ENCODE assay signal across 8 cellular contexts in genomic region chr10:5890519-5890878, GRCh38. TPM values are rescaled to one million over a fixed set of nuclear protein-coding genes. Genes with fewer than 3 reads are reported as not detected.
DNase-seq lines count a peak whose midpoint lies in the region; ATAC-seq and TF ChIP-seq lines count a peak whose summit lies in the region.

No MANE protein-coding gene starts in this region.

- peaks cover 0 to 17% (median 0%) of the 10 kb centered on the region in 3 donors for H3K36me3 ChIP-seq in Peyer's patch
- peaks cover 40% of the 10 kb centered on the region for H3K36me3 ChIP-seq in mesodermal cell (ENCODE audit: control insufficient read depth, insufficient read depth, low read length)
- peaks cover 7 to 9% of the 10 kb centered on the region in 2 donors for H3K36me3 ChIP-seq in thyroid gland

- H3K4me3 ChIP-seq in Peyer's patch (peak overlapping the region; percentile 81 to 100 (median 96)), mesodermal cell (ENCODE audit: extremely low read depth, insufficient read depth, low read length, poor library complexity, severe bottlenecking) (peak overlapping the region; percentile 87), thyroid gland (replicated peaks in 1 of 3) (peak overlapping the region; percentile 20 to 91 (median 65))

- no peaks in the 10 kb centered on the region for H3K27me3 Mint-ChIP-seq in chondrocyte (ENCODE audit: low read depth)

- intact Hi-C loops in thyroid gland (cut with DNase I): no loop called here

- H3K27me3 ChIP-seq in Peyer's patch: no peaks in the 10 kb centered on the region
- no peaks in the 10 kb centered on the region for H3K27me3 ChIP-seq in thyroid gland

- 0 to 1% methylated on average over 13 to 27 of the region's 28 CpGs for WGBS in mesodermal cell (ENCODE audit: insufficient coverage in 2 of 2), 2 experiments
- 0 to 2% methylated on average over 5 to 15 of the region's 28 CpGs for WGBS in thyroid gland, 2 donors

- H3K27ac ChIP-seq in Peyer's patch: peak overlapping the region; percentile 77 to 96 (median 88)
- H3K27ac ChIP-seq in mesodermal cell (ENCODE audit: low read depth, low read length, severe bottlenecking): peak overlapping the region; percentile 71
- H3K27ac ChIP-seq in thyroid gland: peak overlapping the region in 2 of 3 donors; percentile 37 to 65

- peak overlapping the region; percentile 91 for H3K27ac Mint-ChIP-seq in chondrocyte (ENCODE audit: unreplicated experiment)

- peak overlapping the region; percentile 85 for H3K4me3 Mint-ChIP-seq in chondrocyte (ENCODE audit: unreplicated experiment)

- ATAC-seq in HG02642 (IDR thresholded peaks at IDR 0.05; ENCODE audit: poor library complexity, unreplicated experiment): peak; percentile 3

- H3K9me3 ChIP-seq in Peyer's patch (no peaks in the 10 kb centered on the region), mesodermal cell (ENCODE audit: control insufficient read depth, low read length) (no peaks in the 10 kb centered on the region), thyroid gland (no peaks in the 10 kb centered on the region)

- H3K4me1 Mint-ChIP-seq in chondrocyte (ENCODE audit: low read depth): peaks cover 46% of the 10 kb centered on the region

- peak; percentile 62 for DNase-seq in DMS53 (lab: John Stamatoyannopoulos, UW)
- DNase-seq in DMS53 treated with DMSO at 0.1 percent for 48 hours (lab: John Stamatoyannopoulos, UW; ENCODE audit: unreplicated experiment): no peak
- peak in 1 of 3 donors; percentile 61 for DNase-seq in Peyer's patch
- no peak for DNase-seq in chondrocyte (ENCODE audit: low spot score)
- DNase-seq in thyroid gland: peak in 1 of 2 donors; percentile 6
- DNase-seq in ecto neural progenitor cell (ENCODE audit: low spot score): no peak

- H3K36me3 Mint-ChIP-seq in chondrocyte (ENCODE audit: low read depth): peaks cover 3% of the 10 kb centered on the region

- H3K4me1 ChIP-seq in Peyer's patch (peaks cover 0 to 37% (median 9%) of the 10 kb centered on the region in 4 donors), mesodermal cell (ENCODE audit: control insufficient read depth, insufficient read depth, low read length, poor library complexity, severe bottlenecking) (peaks cover 19% of the 10 kb centered on the region), thyroid gland (peaks cover 17 to 23% of the 10 kb centered on the region in 2 donors)

- TF ChIP-seq POLR2A in Peyer's patch (IDR thresholded peaks at IDR 0.05): no peak
- TF ChIP-seq POLR2A in thyroid gland (IDR thresholded peaks at IDR 0.05): no peak

- TF ChIP-seq CTCF in Peyer's patch (IDR thresholded peaks at IDR 0.05) (no peak), chondrocyte (IDR thresholded peaks at IDR 0.05) (no peak), thyroid gland (IDR thresholded peaks at IDR 0.05) (no peak)

- H3K9me3 Mint-ChIP-seq in chondrocyte (ENCODE audit: low read depth): no peaks in the 10 kb centered on the region

RNA-seq across cellular contexts. Expression of gene FBH1, which starts 0.5 kb away (rescaled TPM):
- total RNA-seq in Peyer's patch (100 to 1,000 TPM; 101 to 169 (median 138) TPM), chondrocyte (62.2 to 96.6 TPM (median 66.5 TPM) in 3 replicates), thyroid gland (100 to 1,000 TPM in 1 of 4 donors, 10 to 100 TPM in 3; 88.3 to 100 (median 94.8) TPM)
- polyA plus RNA-seq in mesodermal cell (2013, experiment 1 of 2): 49.8 TPM
- 46.3 TPM for polyA plus RNA-seq in mesodermal cell (2013, experiment 2 of 2)

RNA-seq across cellular contexts. Expression of gene ANKRD16, which starts 0.8 kb away (rescaled TPM):
- total RNA-seq in Peyer's patch (10 to 100 TPM in 3 of 4 donors, 1 to 10 TPM in 1; 5.3 to 15.3 (median 11.9) TPM), chondrocyte (5.8 to 6.5 TPM (median 6.4 TPM) in 3 replicates), thyroid gland (10 to 100 TPM in 3 of 4 donors, 1 to 10 TPM in 1; 8.0 to 19.8 (median 13.1) TPM)
- polyA plus RNA-seq in mesodermal cell (2013, experiment 1 of 2): 3.7 TPM
- polyA plus RNA-seq in mesodermal cell (2013, experiment 2 of 2): 3.8 TPM
